12 cellular contexts compared by ENCODE assay signal in genomic region chr4:2244947-2245786, GRCh38. TPM values are rescaled to one million over a fixed set of nuclear protein-coding genes. Genes with fewer than 3 reads are reported as not detected.
A peak's percentile ranks its signal among the peaks of the same experiment; 100 is the strongest.
DNase-seq lines count a peak whose midpoint lies in the region; ATAC-seq and TF ChIP-seq lines count a peak whose summit lies in the region.
"Had no signal": no experiment of that assay in that cellular context is flagged by ENCODE, and none has a peak within 500 bp of the region (broad histone marks: within the 10 kb centered on the region; RNA-seq: fewer than 3 reads in every experiment).

No MANE protein-coding gene starts in this region.

- DNase-seq in activated naive CD4-positive, alpha-beta T cell treated with Interleukin-2 at 50 U/mL for 16 hours, result no peak
- DNase-seq in activated CD4-positive, alpha-beta memory T cell treated with anti-CD3 and anti-CD28 coated beads, Interleukin-2, amount 10 ng/mL, durations not matched to agents 7 days and 5 days, result peak; percentile 15
- DNase-seq in lower lobe of right lung, result no peak
- DNase-seq in suprapubic skin (ENCODE audit: low spot score in 2 of 2), result peak in 1 of 2 donors; percentile 77
- DNase-seq in occipital lobe (lab: John Stamatoyannopoulos, UW), result no peak
- DNase-seq in thyroid gland, result no peak
- DNase-seq: BE2C; foreskin fibroblast; MV-4-11; stimulated activated CD4-positive, alpha-beta T cell treated with anti-CD3 and anti-CD28 coated beads, Interleukin-4, amount 100 ng/mL, for 1 hour had no signal

- H3K27me3 ChIP-seq in lower lobe of right lung (ENCODE audit: low read depth), result no peaks in the 10 kb centered on the region
- H3K27me3 ChIP-seq in suprapubic skin, result no peaks in the 10 kb centered on the region
- H3K27me3 ChIP-seq in thyroid gland, result no peaks in the 10 kb centered on the region
- H3K27me3 ChIP-seq: BE2C had no signal

- CTCF ChIA-PET in activated CD4-positive, alpha-beta memory T cell treated with anti-CD3 and anti-CD28 coated beads, Interleukin-2, amount 10 ng/mL, durations not matched to agents 7 days and 5 days (lab: Charles Lee), result interaction anchor here (1.3 kb wide), 1 partner anchor 196 kb away, joined by 3 read pairs; no protein-coding TSS in a partner anchor

- no peaks in the 10 kb centered on the region for H3K27me3 Mint-ChIP-seq in activated naive CD4-positive, alpha-beta T cell treated with anti-CD3 and anti-CD28 coated beads, Interleukin-2, amount 50 U/mL, for 24 hours
- no peaks in the 10 kb centered on the region for H3K27me3 Mint-ChIP-seq in activated CD4-positive, alpha-beta memory T cell treated with anti-CD3 and anti-CD28 coated beads, Interleukin-2, amount 10 ng/mL, durations not matched to agents 7 days and 5 days

- peak overlapping the region; percentile 19 for H3K27ac Mint-ChIP-seq in activated naive CD4-positive, alpha-beta T cell treated with anti-CD3 and anti-CD28 coated beads, Interleukin-2, amount 50 U/mL, for 24 hours
- H3K27ac Mint-ChIP-seq in activated CD4-positive, alpha-beta memory T cell treated with anti-CD3 and anti-CD28 coated beads, Interleukin-2, amount 10 ng/mL, durations not matched to agents 7 days and 5 days, result no peak overlapping the region

- H3K9me3 ChIP-seq in lower lobe of right lung, result no peaks in the 10 kb centered on the region
- H3K9me3 ChIP-seq in suprapubic skin, result no peaks in the 10 kb centered on the region
- no peaks in the 10 kb centered on the region for H3K9me3 ChIP-seq in thyroid gland
- H3K9me3 ChIP-seq: BE2C had no signal

- H3K36me3 Mint-ChIP-seq in activated naive CD4-positive, alpha-beta T cell treated with anti-CD3 and anti-CD28 coated beads, Interleukin-2, amount 50 U/mL, for 24 hours, result peaks cover under 1% of the 10 kb centered on the region
- H3K36me3 Mint-ChIP-seq in activated CD4-positive, alpha-beta memory T cell treated with anti-CD3 and anti-CD28 coated beads, Interleukin-2, amount 10 ng/mL, durations not matched to agents 7 days and 5 days (ENCODE audit: low read depth), result peaks cover 14% of the 10 kb centered on the region

- peaks cover 27% of the 10 kb centered on the region for H3K4me1 Mint-ChIP-seq in activated naive CD4-positive, alpha-beta T cell treated with anti-CD3 and anti-CD28 coated beads, Interleukin-2, amount 50 U/mL, for 24 hours
- H3K4me1 Mint-ChIP-seq in activated CD4-positive, alpha-beta memory T cell treated with anti-CD3 and anti-CD28 coated beads, Interleukin-2, amount 10 ng/mL, durations not matched to agents 7 days and 5 days, result peaks cover 33% of the 10 kb centered on the region

- TF ChIP-seq POLR2A in suprapubic skin (IDR thresholded peaks at IDR 0.05) (no peak), thyroid gland (IDR thresholded peaks at IDR 0.05) (no peak)

- POLR2A ChIA-PET in activated CD4-positive, alpha-beta memory T cell treated with anti-CD3 and anti-CD28 coated beads, Interleukin-2, amount 10 ng/mL, durations not matched to agents 7 days and 5 days (lab: Charles Lee), result no interaction called here

- intact Hi-C loops in lower lobe of right lung (cut with DNase I), result no loop called here
- intact Hi-C loops in thyroid gland (cut with DNase I), result loop anchor here (5.0 kb wide), 1 partner anchor 167 kb away; no protein-coding TSS in a partner anchor

- peaks cover 32% of the 10 kb centered on the region for H3K36me3 ChIP-seq in lower lobe of right lung
- H3K36me3 ChIP-seq in suprapubic skin, result peaks cover 29% of the 10 kb centered on the region
- H3K36me3 ChIP-seq in thyroid gland, result peaks cover 17 to 21% of the 10 kb centered on the region in 2 donors

- no peak for TF ChIP-seq EP300 in suprapubic skin (IDR thresholded peaks at IDR 0.05)

- H3K27ac ChIP-seq in lower lobe of right lung (peak overlapping the region; percentile 49), suprapubic skin (peak overlapping the region; percentile 3), thyroid gland (peak overlapping the region in 1 of 3 donors; percentile 23)

- H3K4me3 ChIP-seq in lower lobe of right lung (no peak overlapping the region), suprapubic skin (no peak overlapping the region), thyroid gland (replicated peaks in 1 of 3) (no peak overlapping the region)

- WGBS in suprapubic skin, result 54% methylated on average over 7 of the region's 7 CpGs
- WGBS in thyroid gland, 2 donors, result 67 to 70% methylated on average over 7 of the region's 7 CpGs

- no peak overlapping the region for H3K4me3 Mint-ChIP-seq in activated naive CD4-positive, alpha-beta T cell treated with anti-CD3 and anti-CD28 coated beads, Interleukin-2, amount 50 U/mL, for 24 hours
- H3K4me3 Mint-ChIP-seq in activated CD4-positive, alpha-beta memory T cell treated with anti-CD3 and anti-CD28 coated beads, Interleukin-2, amount 10 ng/mL, durations not matched to agents 7 days and 5 days, result no peak overlapping the region

- TF ChIP-seq CTCF in lower lobe of right lung (IDR thresholded peaks at IDR 0.05) (no peak), suprapubic skin (IDR thresholded peaks at IDR 0.05) (no peak), thyroid gland (IDR thresholded peaks at IDR 0.05) (no peak)

- ATAC-seq in lower lobe of right lung (no peak), GM21423 (IDR thresholded peaks at IDR 0.05; ENCODE audit: unreplicated experiment) (no peak)

- no peaks in the 10 kb centered on the region for H3K9me3 Mint-ChIP-seq in activated naive CD4-positive, alpha-beta T cell treated with anti-CD3 and anti-CD28 coated beads, Interleukin-2, amount 50 U/mL, for 24 hours
- no peaks in the 10 kb centered on the region for H3K9me3 Mint-ChIP-seq in activated CD4-positive, alpha-beta memory T cell treated with anti-CD3 and anti-CD28 coated beads, Interleukin-2, amount 10 ng/mL, durations not matched to agents 7 days and 5 days

- H3K4me1 ChIP-seq in lower lobe of right lung (peaks cover 48% of the 10 kb centered on the region), suprapubic skin (peaks cover 26% of the 10 kb centered on the region), thyroid gland (peaks cover 5 to 23% of the 10 kb centered on the region in 2 donors)
- H3K4me1 ChIP-seq: BE2C had no signal

RNA-seq across cellular contexts. Expression of gene HAUS3, which starts 3.2 kb away (rescaled TPM):
- 10 to 100 TPM; 27.1 to 27.4 TPM for total RNA-seq in activated CD4-positive, alpha-beta memory T cell treated with anti-CD3 and anti-CD28 coated beads, Interleukin-2, amount 10 ng/mL, durations not matched to agents 7 days and 5 days
- total RNA-seq in lower lobe of right lung, result 12.3 TPM
- 10 to 100 TPM in 3 of 4 donors, 1 to 10 TPM in 1; 7.6 to 17.9 (median 11.8) TPM for total RNA-seq in suprapubic skin
- 37.4 TPM for total RNA-seq in occipital lobe
- 10 to 100 TPM; 13.0 to 30.0 (median 17.0) TPM for total RNA-seq in thyroid gland

RNA-seq across cellular contexts. Expression of gene POLN, which starts 3.2 kb away (rescaled TPM):
- 1 to 10 TPM; 3.3 to 4.0 TPM for total RNA-seq in activated CD4-positive, alpha-beta memory T cell treated with anti-CD3 and anti-CD28 coated beads, Interleukin-2, amount 10 ng/mL, durations not matched to agents 7 days and 5 days
- total RNA-seq in lower lobe of right lung (2.2 TPM), suprapubic skin (1 to 10 TPM in 2 of 4 donors, under 1 TPM in 2; 0.91 to 8.0 (median 1.2) TPM), occipital lobe (7.8 TPM), thyroid gland (1 to 10 TPM; 1.5 to 5.4 (median 3.0) TPM)

RNA-seq across cellular contexts. Expression of gene MXD4, which starts 16.7 kb away (rescaled TPM):
- 10 to 100 TPM; 26.9 to 29.6 TPM for total RNA-seq in activated CD4-positive, alpha-beta memory T cell treated with anti-CD3 and anti-CD28 coated beads, Interleukin-2, amount 10 ng/mL, durations not matched to agents 7 days and 5 days
- total RNA-seq in lower lobe of right lung (74.3 TPM), suprapubic skin (10 to 100 TPM; 52.8 to 76.8 (median 63.3) TPM), occipital lobe (19.7 TPM), thyroid gland (100 to 1,000 TPM in 1 of 4 donors, 10 to 100 TPM in 3; 48.1 to 102 (median 61.9) TPM)
